Comparison of ENCODE assay signal across 1 cellular context in genomic region chr1:229249854-229250644, GRCh38.
TF ChIP-seq lines count a peak whose summit lies in the region.

No MANE protein-coding gene starts in this region.

TF ChIP-seq in GM23338, 12 proteins besides CTCF, POLR2A, EP300 and RAD21:
- TF ChIP-seq ZNF462 (CRISPR knock-in tag; IDR thresholded peaks at IDR 0.05) (no peak), CREB1 (CRISPR knock-in tag; IDR thresholded peaks at IDR 0.05; ENCODE audit: low read depth) (no peak), ZNF331 (CRISPR knock-in tag; IDR thresholded peaks at IDR 0.05; ENCODE audit: low read depth) (no peak), POLR2AphosphoS5 (IDR thresholded peaks at IDR 0.05; ENCODE audit: low read depth) (no peak), STAT1 (IDR thresholded peaks at IDR 0.05; ENCODE audit: unreplicated experiment) (no peak), EZH2phosphoT487 (IDR thresholded peaks at IDR 0.05; ENCODE audit: unreplicated experiment) (no peak), REST (IDR thresholded peaks at IDR 0.05; ENCODE audit: unreplicated experiment) (no peak), JUNB (IDR thresholded peaks at IDR 0.05; ENCODE audit: unreplicated experiment) (no peak), NANOG (IDR thresholded peaks at IDR 0.05; ENCODE audit: borderline replicate concordance) (no peak), ZNF114 (CRISPR knock-in tag; IDR thresholded peaks at IDR 0.05) (no peak), ETS1 (IDR thresholded peaks at IDR 0.05) (no peak), EZH2 (IDR thresholded peaks at IDR 0.05; ENCODE audit: low read depth, unreplicated experiment) (no peak)
